Comparison of ENCODE assay signal across 14 cellular contexts in genomic region chr21:38221594-38221993, GRCh38.
DNase-seq lines count a peak whose midpoint lies in the region; ATAC-seq lines count a peak whose summit lies in the region.
"Had no signal": no experiment of that assay in that cellular context is flagged by ENCODE, and none has a peak within 500 bp of the region (broad histone marks: within the 10 kb centered on the region; RNA-seq: fewer than 3 reads in every experiment).

No MANE protein-coding gene starts in this region.

- ATAC-seq in GM18520 (IDR thresholded peaks at IDR 0.05; ENCODE audit: unreplicated experiment) (peak; percentile 37), GM21528 (IDR thresholded peaks at IDR 0.05; ENCODE audit: low FRiP score, unreplicated experiment) (peak; percentile 60), HG03442 (IDR thresholded peaks at IDR 0.05; ENCODE audit: unreplicated experiment) (peak; percentile 47), HG02885 (IDR thresholded peaks at IDR 0.05; ENCODE audit: poor library complexity, unreplicated experiment) (no peak), HG02623 (IDR thresholded peaks at IDR 0.05; ENCODE audit: unreplicated experiment) (no peak)
- ATAC-seq: activated CD4-positive, CD25-positive, alpha-beta regulatory T cell treated with anti-CD3 and anti-CD28 coated beads, Interleukin-2, amount 50 U/mL, for 24 hours; HCT116; heart left ventricle had no signal

- DNase-seq in kidney tubule cell (ENCODE audit: low spot score) = peak; percentile 81
- no peak for DNase-seq in DMS79 (lab: John Stamatoyannopoulos, UW)
- DNase-seq in ecto neural progenitor cell (ENCODE audit: low spot score) = no peak
- DNase-seq: heart left ventricle, NCI-H2171, nephron progenitor cell, SW 1271 had no signal

Comparison
In these comparisons a context has a peak if more than half of its experiments do, and no peak if none do; other contexts are left out.
1. ATAC-seq: peak in GM18520 (single experiment), GM21528 (single experiment) and HG03442 (single experiment); none in HG02885 (single experiment) and HG02623 (single experiment).